ENCODE assay signal across 1 cellular context in the genomic region with DNA sequence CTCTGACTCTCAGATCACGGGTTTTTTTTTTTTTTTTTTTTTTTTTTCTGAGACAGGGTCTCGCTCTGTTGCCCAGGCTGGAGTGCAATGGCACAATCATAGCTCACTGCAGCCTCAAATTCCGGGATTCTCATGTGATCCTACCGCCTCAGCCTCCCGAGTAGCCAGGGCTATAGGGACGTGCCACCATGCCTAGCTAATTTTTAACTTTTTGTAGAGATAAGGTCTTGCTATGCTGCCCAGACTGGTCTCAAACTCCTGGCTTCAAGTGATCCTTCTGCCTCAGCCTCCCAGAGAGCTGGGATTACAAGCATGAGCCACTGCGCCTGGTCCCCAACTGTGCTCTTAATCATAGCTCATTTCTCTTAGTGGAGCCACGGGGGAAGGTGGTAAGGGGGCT.
TF ChIP-seq lines count a peak whose summit lies in the region.

No MANE protein-coding gene starts in this region.

TF ChIP-seq in A549, 52 proteins besides CTCF, POLR2A, EP300 and RAD21:
- TF ChIP-seq, protein P1, sequence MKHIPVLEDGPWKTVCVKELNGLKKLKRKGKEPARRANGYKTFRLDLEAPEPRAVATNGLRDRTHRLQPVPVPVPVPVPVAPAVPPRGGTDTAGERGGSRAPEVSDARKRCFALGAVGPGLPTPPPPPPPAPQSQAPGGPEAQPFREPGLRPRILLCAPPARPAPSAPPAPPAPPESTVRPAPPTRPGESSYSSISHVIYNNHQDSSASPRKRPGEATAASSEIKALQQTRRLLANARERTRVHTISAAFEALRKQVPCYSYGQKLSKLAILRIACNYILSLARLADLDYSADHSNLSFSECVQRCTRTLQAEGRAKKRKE (CRISPR knock-in tag; IDR thresholded peaks at IDR 0.05; ENCODE audit: low read depth): no peak
- TF ChIP-seq TFCP2L1 (CRISPR knock-in tag; IDR thresholded peaks at IDR 0.05): no peak
- TF ChIP-seq GATA3 (IDR thresholded peaks at IDR 0.05; ENCODE audit: borderline replicate concordance): 0 out of 2 replicates have a peak, but pooled peaks have one; percentile 53
- TF ChIP-seq, protein P2, sequence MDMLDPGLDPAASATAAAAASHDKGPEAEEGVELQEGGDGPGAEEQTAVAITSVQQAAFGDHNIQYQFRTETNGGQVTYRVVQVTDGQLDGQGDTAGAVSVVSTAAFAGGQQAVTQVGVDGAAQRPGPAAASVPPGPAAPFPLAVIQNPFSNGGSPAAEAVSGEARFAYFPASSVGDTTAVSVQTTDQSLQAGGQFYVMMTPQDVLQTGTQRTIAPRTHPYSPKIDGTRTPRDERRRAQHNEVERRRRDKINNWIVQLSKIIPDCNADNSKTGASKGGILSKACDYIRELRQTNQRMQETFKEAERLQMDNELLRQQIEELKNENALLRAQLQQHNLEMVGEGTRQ (IDR thresholded peaks at IDR 0.05): 0 out of 2 replicates have a peak, but pooled peaks have one; percentile 2
- TF ChIP-seq, protein P3, sequence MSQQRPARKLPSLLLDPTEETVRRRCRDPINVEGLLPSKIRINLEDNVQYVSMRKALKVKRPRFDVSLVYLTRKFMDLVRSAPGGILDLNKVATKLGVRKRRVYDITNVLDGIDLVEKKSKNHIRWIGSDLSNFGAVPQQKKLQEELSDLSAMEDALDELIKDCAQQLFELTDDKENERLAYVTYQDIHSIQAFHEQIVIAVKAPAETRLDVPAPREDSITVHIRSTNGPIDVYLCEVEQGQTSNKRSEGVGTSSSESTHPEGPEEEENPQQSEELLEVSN (IDR thresholded peaks at IDR 0.05; ENCODE audit: borderline replicate concordance, low read depth): 0 out of 2 replicates have a peak, but pooled peaks have one; percentile 42
